Comparison of ENCODE assay signal across 11 cellular contexts in genomic region chr9:4663956-4664355, GRCh38. TPM values are rescaled to one million over a fixed set of nuclear protein-coding genes. Genes with fewer than 3 reads are reported as not detected.
DNase-seq lines count a peak whose midpoint lies in the region; ATAC-seq and TF ChIP-seq lines count a peak whose summit lies in the region.
"Had no signal": no experiment of that assay in that cellular context is flagged by ENCODE, and none has a peak within 500 bp of the region (broad histone marks: within the 10 kb centered on the region; RNA-seq: fewer than 3 reads in every experiment).

No MANE protein-coding gene starts in this region.

- H3K27ac ChIP-seq in 22Rv1 (peak overlapping the region; percentile 81; the same call in 1 of the 2 replicates), GM23338 (ENCODE audit: low read depth) (peak overlapping the region; percentile 33; the same call in 1 of the 2 replicates), lower lobe of right lung (peak overlapping the region; percentile 88)

- TF ChIP-seq CTCF in 22Rv1 (IDR thresholded peaks at IDR 0.05) = no peak
- no peak for TF ChIP-seq CTCF in GM23338 (conservative IDR thresholded peaks at IDR 0.05; ENCODE audit: low read depth in 2 of 2)
- TF ChIP-seq CTCF in lower lobe of right lung (IDR thresholded peaks at IDR 0.05) = no peak

- H3K4me1 ChIP-seq in GM23338 (ENCODE audit: insufficient read depth) (peaks cover 40% of the 10 kb centered on the region), lower lobe of right lung (peaks cover 47% of the 10 kb centered on the region)
- H3K4me1 ChIP-seq: testis had no signal

- peak overlapping the region; percentile 89 for H3K4me2 ChIP-seq in GM23338

- H3K79me2 ChIP-seq in GM23338 (replicated peaks; ENCODE audit: insufficient read depth) = peaks cover 13% of the 10 kb centered on the region; the same call in 1 of the 2 replicates

- H3K4me3 Mint-ChIP-seq in GM23338 = peak overlapping the region; percentile 75
- peak overlapping the region; percentile 15 for H3K4me3 Mint-ChIP-seq in activated naive CD8-positive, alpha-beta T cell treated with anti-CD3 and anti-CD28 coated beads for 36 hours

- H3K9me2 ChIP-seq in GM23338 (ENCODE audit: insufficient read depth) = no peaks in the 10 kb centered on the region

- H3K9me3 Mint-ChIP-seq in GM23338 = 0 out of 3 replicates have a peak, but pooled peaks cover 3% of the 10 kb centered on the region
- no peaks in the 10 kb centered on the region for H3K9me3 Mint-ChIP-seq in activated naive CD8-positive, alpha-beta T cell treated with anti-CD3 and anti-CD28 coated beads for 36 hours

- intact Hi-C loops in lower lobe of right lung (cut with DNase I) = no loop called here

- H2AFZ ChIP-seq in GM23338 = no peak overlapping the region

- H4K20me1 ChIP-seq in GM23338 (replicated peaks; ENCODE audit: insufficient read depth) = no peaks in the 10 kb centered on the region

- peaks cover 4% of the 10 kb centered on the region; the same call in 1 of the 3 replicates for H3K36me3 Mint-ChIP-seq in GM23338 (ENCODE audit: low read depth)
- peaks cover 3% of the 10 kb centered on the region for H3K36me3 Mint-ChIP-seq in activated naive CD8-positive, alpha-beta T cell treated with anti-CD3 and anti-CD28 coated beads for 36 hours

- H3F3A ChIP-seq in GM23338 (replicated peaks; ENCODE audit: low read depth) = no peaks in the 10 kb centered on the region

- no peak for ATAC-seq in GM23338
- no peak for ATAC-seq in lower lobe of right lung
- ATAC-seq in GM18870 (IDR thresholded peaks at IDR 0.05; ENCODE audit: unreplicated experiment) = no peak
- ATAC-seq: left colon, Panc1 had no signal

- H3K4me3 ChIP-seq in GM23338 (peak overlapping the region; percentile 79; the same call in 1 of the 2 replicates), lower lobe of right lung (no peak overlapping the region)
- H3K4me3 ChIP-seq: testis had no signal

- H3K27me3 ChIP-seq in GM23338 (ENCODE audit: insufficient read depth) (0 out of 2 replicates have a peak, but pooled peaks cover 2% of the 10 kb centered on the region), lower lobe of right lung (ENCODE audit: low read depth) (no peaks in the 10 kb centered on the region)
- H3K27me3 ChIP-seq: testis had no signal

- no peaks in the 10 kb centered on the region for H3K9me3 ChIP-seq in lower lobe of right lung
- H3K9me3 ChIP-seq: testis had no signal

- H3K27ac Mint-ChIP-seq in GM23338 = no peak overlapping the region
- no peak overlapping the region for H3K27ac Mint-ChIP-seq in activated naive CD8-positive, alpha-beta T cell treated with anti-CD3 and anti-CD28 coated beads for 36 hours

- DNase-seq in GM23338 (ENCODE audit: low spot score) (no peak), lower lobe of right lung (no peak), NCI-H345 (lab: John Stamatoyannopoulos, UW) (no peak), NCI-H2029 treated with DMSO at 0.1 percent for 48 hours (lab: John Stamatoyannopoulos, UW) (no peak), SIG-M5 (lab: John Stamatoyannopoulos, UW) (no peak)
- DNase-seq in activated naive CD8-positive, alpha-beta T cell treated with anti-CD3 and anti-CD28 coated beads for 36 hours = no peak
- DNase-seq: left colon, testis had no signal

- H3K36me3 ChIP-seq in GM23338 (ENCODE audit: insufficient read depth) (no peaks in the 10 kb centered on the region), lower lobe of right lung (no peaks in the 10 kb centered on the region)

- peaks cover 5% of the 10 kb centered on the region for H3K27me3 Mint-ChIP-seq in GM23338 (ENCODE audit: insufficient read depth, low read depth, poor library complexity)
- H3K27me3 Mint-ChIP-seq in activated naive CD8-positive, alpha-beta T cell treated with anti-CD3 and anti-CD28 coated beads for 36 hours = no peaks in the 10 kb centered on the region

- H3K4me1 Mint-ChIP-seq in GM23338 = peaks cover 51% of the 10 kb centered on the region
- peaks cover 61% of the 10 kb centered on the region for H3K4me1 Mint-ChIP-seq in activated naive CD8-positive, alpha-beta T cell treated with anti-CD3 and anti-CD28 coated beads for 36 hours

TF ChIP-seq in GM23338, 12 proteins besides CTCF, POLR2A, EP300 and RAD21 (continues in another document):
- no peak for TF ChIP-seq POLR2AphosphoS5 (IDR thresholded peaks at IDR 0.05; ENCODE audit: low read depth)
- TF ChIP-seq EZH2 (IDR thresholded peaks at IDR 0.05; ENCODE audit: low read depth, unreplicated experiment) = no peak
- TF ChIP-seq STAT1 (IDR thresholded peaks at IDR 0.05; ENCODE audit: unreplicated experiment) = no peak
- TF ChIP-seq, protein P1, sequence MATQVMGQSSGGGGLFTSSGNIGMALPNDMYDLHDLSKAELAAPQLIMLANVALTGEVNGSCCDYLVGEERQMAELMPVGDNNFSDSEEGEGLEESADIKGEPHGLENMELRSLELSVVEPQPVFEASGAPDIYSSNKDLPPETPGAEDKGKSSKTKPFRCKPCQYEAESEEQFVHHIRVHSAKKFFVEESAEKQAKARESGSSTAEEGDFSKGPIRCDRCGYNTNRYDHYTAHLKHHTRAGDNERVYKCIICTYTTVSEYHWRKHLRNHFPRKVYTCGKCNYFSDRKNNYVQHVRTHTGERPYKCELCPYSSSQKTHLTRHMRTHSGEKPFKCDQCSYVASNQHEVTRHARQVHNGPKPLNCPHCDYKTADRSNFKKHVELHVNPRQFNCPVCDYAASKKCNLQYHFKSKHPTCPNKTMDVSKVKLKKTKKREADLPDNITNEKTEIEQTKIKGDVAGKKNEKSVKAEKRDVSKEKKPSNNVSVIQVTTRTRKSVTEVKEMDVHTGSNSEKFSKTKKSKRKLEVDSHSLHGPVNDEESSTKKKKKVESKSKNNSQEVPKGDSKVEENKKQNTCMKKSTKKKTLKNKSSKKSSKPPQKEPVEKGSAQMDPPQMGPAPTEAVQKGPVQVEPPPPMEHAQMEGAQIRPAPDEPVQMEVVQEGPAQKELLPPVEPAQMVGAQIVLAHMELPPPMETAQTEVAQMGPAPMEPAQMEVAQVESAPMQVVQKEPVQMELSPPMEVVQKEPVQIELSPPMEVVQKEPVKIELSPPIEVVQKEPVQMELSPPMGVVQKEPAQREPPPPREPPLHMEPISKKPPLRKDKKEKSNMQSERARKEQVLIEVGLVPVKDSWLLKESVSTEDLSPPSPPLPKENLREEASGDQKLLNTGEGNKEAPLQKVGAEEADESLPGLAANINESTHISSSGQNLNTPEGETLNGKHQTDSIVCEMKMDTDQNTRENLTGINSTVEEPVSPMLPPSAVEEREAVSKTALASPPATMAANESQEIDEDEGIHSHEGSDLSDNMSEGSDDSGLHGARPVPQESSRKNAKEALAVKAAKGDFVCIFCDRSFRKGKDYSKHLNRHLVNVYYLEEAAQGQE (IDR thresholded peaks at IDR 0.05; ENCODE audit: unreplicated experiment) = no peak
- TF ChIP-seq CREB1 (CRISPR knock-in tag; IDR thresholded peaks at IDR 0.05; ENCODE audit: low read depth) = no peak
- TF ChIP-seq ZNF114 (CRISPR knock-in tag; IDR thresholded peaks at IDR 0.05) = no peak
- no peak for TF ChIP-seq ZNF331 (CRISPR knock-in tag; IDR thresholded peaks at IDR 0.05; ENCODE audit: low read depth)
- TF ChIP-seq ETS1 (IDR thresholded peaks at IDR 0.05) = no peak

RNA-seq across cellular contexts. Expression of gene PLPP6, which starts 1.9 kb away (rescaled TPM):
- 13.2 and 15.2 TPM in 2 replicates for total RNA-seq in GM23338 (2014; rRNA removed; shearing (Covaris generic))
- polyA plus RNA-seq in GM23338 (2016; fragmentation: Nextera tagmentation; extraction: Ambion mirVana) = 5.8 and 6.3 TPM in 2 replicates
- 1 to 10 TPM; 3.8 to 4.0 TPM for total RNA-seq in activated naive CD8-positive, alpha-beta T cell treated with anti-CD3 and anti-CD28 coated beads for 36 hours
- 5.3 TPM for total RNA-seq in lower lobe of right lung

RNA-seq across cellular contexts. Expression of gene SPATA6L, which starts 2.3 kb away (rescaled TPM):
- total RNA-seq in GM23338 (2014; rRNA removed; shearing (Covaris generic)) = 0.39 and 1.7 TPM in 2 replicates
- 1.9 and 2.2 TPM in 2 replicates for polyA plus RNA-seq in GM23338 (2016; fragmentation: Nextera tagmentation; extraction: Ambion mirVana)
- under 1 TPM; 0.35 to 0.44 TPM for total RNA-seq in activated naive CD8-positive, alpha-beta T cell treated with anti-CD3 and anti-CD28 coated beads for 36 hours
- 16.3 TPM for total RNA-seq in lower lobe of right lung

RNA-seq across cellular contexts. Expression of gene CDC37L1, which starts 15.4 kb away (rescaled TPM):
- 26.9 and 28.9 TPM in 2 replicates for total RNA-seq in GM23338 (2014; rRNA removed; shearing (Covaris generic))
- polyA plus RNA-seq in GM23338 (2016; fragmentation: Nextera tagmentation; extraction: Ambion mirVana) = 24.0 and 29.6 TPM in 2 replicates
- 10 to 100 TPM; 10.7 to 10.9 TPM for total RNA-seq in activated naive CD8-positive, alpha-beta T cell treated with anti-CD3 and anti-CD28 coated beads for 36 hours
- total RNA-seq in lower lobe of right lung = 14.3 TPM

Comparison
In these comparisons a context has a peak if more than half of its experiments do, and no peak if none do; other contexts are left out.
1. H3K27ac ChIP-seq: peak in every context shown above with its lines; median percentile 88 in lower lobe of right lung; 81 in 22Rv1; 33 in GM23338.